13 cellular contexts compared by ENCODE assay signal in genomic region chr13:32783067-32783466, GRCh38.
DNase-seq lines count a peak whose midpoint lies in the region; ATAC-seq and TF ChIP-seq lines count a peak whose summit lies in the region.
"Had no signal": no experiment of that assay in that cellular context is flagged by ENCODE, and none has a peak within 500 bp of the region (broad histone marks: within the 10 kb centered on the region; RNA-seq: fewer than 3 reads in every experiment).

No MANE protein-coding gene starts in this region.

- intact Hi-C loops in CD4-positive, alpha-beta T cell (cut with DNase I, micrococcal nuclease): no loop called here
- intact Hi-C loops in activated CD8-positive, alpha-beta T cell treated with anti-CD3 and anti-CD28 coated beads for 36 hours (cut with micrococcal nuclease): no loop called here

- CTCF ChIA-PET in CD4-positive, alpha-beta T cell (lab: Charles Lee): no interaction called here
- CTCF ChIA-PET in activated CD8-positive, alpha-beta T cell treated with anti-CD3 and anti-CD28 coated beads for 36 hours (lab: Charles Lee): no interaction called here

- no peaks in the 10 kb centered on the region for H3K9me3 ChIP-seq in CD4-positive, alpha-beta T cell (ENCODE audit: control insufficient read depth, low read length)
- H3K9me3 ChIP-seq: upper lobe of left lung had no signal

- H3K27me3 Mint-ChIP-seq in CD4-positive, alpha-beta T cell: no peaks in the 10 kb centered on the region
- no peaks in the 10 kb centered on the region for H3K27me3 Mint-ChIP-seq in activated CD8-positive, alpha-beta T cell treated with anti-CD3 and anti-CD28 coated beads for 36 hours

- no peak overlapping the region for H3K4me3 Mint-ChIP-seq in CD4-positive, alpha-beta T cell
- H3K4me3 Mint-ChIP-seq in activated CD8-positive, alpha-beta T cell treated with anti-CD3 and anti-CD28 coated beads for 36 hours: no peak overlapping the region

- no peak overlapping the region for H3K27ac ChIP-seq in CD4-positive, alpha-beta T cell (ENCODE audit: low read depth, low read length)
- H3K27ac ChIP-seq: PC-9, upper lobe of left lung had no signal

- no peak for TF ChIP-seq CTCF in CD4-positive, alpha-beta T cell (IDR thresholded peaks at IDR 0.05)
- no peak for TF ChIP-seq CTCF in activated CD8-positive, alpha-beta T cell treated with anti-CD3 and anti-CD28 coated beads for 36 hours (IDR thresholded peaks at IDR 0.05)

- H3K4me1 Mint-ChIP-seq in CD4-positive, alpha-beta T cell (ENCODE audit: low read depth): peaks cover 31% of the 10 kb centered on the region
- peaks cover 23% of the 10 kb centered on the region for H3K4me1 Mint-ChIP-seq in activated CD8-positive, alpha-beta T cell treated with anti-CD3 and anti-CD28 coated beads for 36 hours (ENCODE audit: low read depth)

- H3K27ac Mint-ChIP-seq in CD4-positive, alpha-beta T cell: peak overlapping the region; percentile 76
- peak overlapping the region; percentile 83 for H3K27ac Mint-ChIP-seq in activated CD8-positive, alpha-beta T cell treated with anti-CD3 and anti-CD28 coated beads for 36 hours

- peaks cover 2% of the 10 kb centered on the region for H3K9me3 Mint-ChIP-seq in CD4-positive, alpha-beta T cell
- peaks cover 2% of the 10 kb centered on the region for H3K9me3 Mint-ChIP-seq in activated CD8-positive, alpha-beta T cell treated with anti-CD3 and anti-CD28 coated beads for 36 hours

- H3K27me3 ChIP-seq in CD4-positive, alpha-beta T cell (ENCODE audit: control insufficient read depth, insufficient read depth, low read length): no peaks in the 10 kb centered on the region
- H3K27me3 ChIP-seq: upper lobe of left lung had no signal

- H3K36me3 Mint-ChIP-seq in CD4-positive, alpha-beta T cell (ENCODE audit: low read depth): peaks cover 34% of the 10 kb centered on the region
- peaks cover 23% of the 10 kb centered on the region for H3K36me3 Mint-ChIP-seq in activated CD8-positive, alpha-beta T cell treated with anti-CD3 and anti-CD28 coated beads for 36 hours (ENCODE audit: low read depth)

- peak; percentile 84 for ATAC-seq in CD4-positive, alpha-beta T cell (ENCODE audit: poor library complexity)
- ATAC-seq in GM18868 (IDR thresholded peaks at IDR 0.05; ENCODE audit: unreplicated experiment): peak; percentile 47
- ATAC-seq in activated CD8-positive, alpha-beta T cell treated with anti-CD3 and anti-CD28 coated beads for 36 hours: peak; percentile 99
- no peak for ATAC-seq in HG03342 (IDR thresholded peaks at IDR 0.05; ENCODE audit: unreplicated experiment)

- DNase-seq in CD4-positive, alpha-beta T cell: no peak
- DNase-seq in activated CD8-positive, alpha-beta T cell treated with anti-CD3 and anti-CD28 coated beads for 36 hours: peak; percentile 46
- DNase-seq in iris pigment epithelial cell (ENCODE audit: low read depth) (peak; percentile 50), DMS153 (lab: John Stamatoyannopoulos, UW) (no peak), G401 (ENCODE audit: low spot score) (no peak)
- DNase-seq: activated effector memory CD4-positive, alpha-beta T cell treated with anti-CD3 and anti-CD28 coated beads, Interleukin-2, amount 50 U/mL, for 16 hours; glutamatergic neuron; NCI-H2107; PC-9; T-helper 9 cell; upper lobe of left lung had no signal

- in situ Hi-C loops in G401 (cut with HindIII; ENCODE audit: low sequenced_read_pairs): no loop called here

- POLR2A ChIA-PET in CD4-positive, alpha-beta T cell (lab: Charles Lee): no interaction called here
- POLR2A ChIA-PET in activated CD8-positive, alpha-beta T cell treated with anti-CD3 and anti-CD28 coated beads for 36 hours (lab: Charles Lee): interaction anchor here (0.7 kb wide), 1 partner anchor 30 kb away, joined by 3 read pairs; no protein-coding TSS in a partner anchor

Comparison
In these comparisons a context has a peak if more than half of its experiments do, and no peak if none do; other contexts are left out.
1. DNase-seq: peak in activated CD8-positive, alpha-beta T cell treated with anti-CD3 and anti-CD28 coated beads for 36 hours (single experiment) and iris pigment epithelial cell (single experiment); none in CD4-positive, alpha-beta T cell (0 of 10), DMS153 (single experiment) and G401 (single experiment).